Comparison of ENCODE assay signal across 8 cellular contexts in genomic region chr4:190020790-190021717, GRCh38. TPM values are rescaled to one million over a fixed set of nuclear protein-coding genes. Genes with fewer than 3 reads are reported as not detected.
DNase-seq lines count a peak whose midpoint lies in the region; ATAC-seq and TF ChIP-seq lines count a peak whose summit lies in the region.

No MANE protein-coding gene starts in this region.

- peaks cover 15% of the 10 kb centered on the region for H3K4me1 Mint-ChIP-seq in T-helper 2 cell treated with Interferon-gamma antibody and Interleukin-4, amounts not matched to agents 5 μg/mL and 100 μg/mL, for 36 hours (ENCODE audit: low read depth)

- no peak for TF ChIP-seq POLR2A in GM18505 (IDR thresholded peaks at IDR 0.05; ENCODE audit: borderline replicate concordance, extremely low read depth, insufficient read depth, insufficient read length)

- peak overlapping the region; percentile 9 to 21 for H3K4me3 ChIP-seq in esophagus (ENCODE audit: low read depth in 1 of 2, low read length in 2 of 2)
- peak overlapping the region; percentile 32 for H3K4me3 ChIP-seq in neuron (ENCODE audit: low read length)

- H3K27ac ChIP-seq in esophagus (ENCODE audit: low read depth in 2 of 2, low read length in 1 of 2) = no peak overlapping the region

- peak overlapping the region; percentile 55 for H3K27ac Mint-ChIP-seq in T-helper 2 cell treated with Interferon-gamma antibody and Interleukin-4, amounts not matched to agents 5 μg/mL and 100 μg/mL, for 36 hours

- peak; percentile 51 for DNase-seq in EH (ENCODE audit: low read depth)
- DNase-seq in T-helper 2 cell treated with Interferon-gamma antibody and Interleukin-4, amounts not matched to agents 5 μg/mL and 100 μg/mL, for 36 hours (ENCODE audit: low spot score) = no peak
- DNase-seq in amniotic stem cell (lab: John Stamatoyannopoulos, UW) = no peak
- DNase-seq in SKM-1 (lab: John Stamatoyannopoulos, UW; ENCODE audit: unreplicated experiment) = no peak
- DNase-seq in cortex of kidney (lab: John Stamatoyannopoulos, UW) = no peak

- no peak for ATAC-seq in GM18505 (IDR thresholded peaks at IDR 0.05; ENCODE audit: unreplicated experiment)

- no peak overlapping the region for H2AFZ ChIP-seq in neuron (ENCODE audit: low read depth, low read length)

- no peaks in the 10 kb centered on the region for H3K9me3 Mint-ChIP-seq in T-helper 2 cell treated with Interferon-gamma antibody and Interleukin-4, amounts not matched to agents 5 μg/mL and 100 μg/mL, for 36 hours

- peak overlapping the region; percentile 61 for H3K4me3 Mint-ChIP-seq in T-helper 2 cell treated with Interferon-gamma antibody and Interleukin-4, amounts not matched to agents 5 μg/mL and 100 μg/mL, for 36 hours

- H3K27me3 Mint-ChIP-seq in T-helper 2 cell treated with Interferon-gamma antibody and Interleukin-4, amounts not matched to agents 5 μg/mL and 100 μg/mL, for 36 hours (ENCODE audit: low read depth) = peaks cover 55% of the 10 kb centered on the region

- 7 to 8% methylated on average over 50 to 55 of the region's 55 CpGs for WGBS in esophagus, 2 donors

- H3K36me3 ChIP-seq in esophagus (ENCODE audit: control insufficient read depth in 2 of 2, insufficient read depth in 2 of 2, low read length in 1 of 2) (no peaks in the 10 kb centered on the region), neuron (ENCODE audit: insufficient read depth, low read length) (no peaks in the 10 kb centered on the region)

- peaks cover 25 to 26% of the 10 kb centered on the region in 2 donors for H3K27me3 ChIP-seq in esophagus (ENCODE audit: control insufficient read depth in 1 of 2, insufficient read depth in 2 of 2, low read length in 2 of 2)
- peaks cover 56% of the 10 kb centered on the region for H3K27me3 ChIP-seq in neuron (ENCODE audit: insufficient read depth, low read length)

- peaks cover 2 to 14% of the 10 kb centered on the region in 2 donors for H3K9me3 ChIP-seq in esophagus (ENCODE audit: control insufficient read depth in 2 of 2, insufficient read depth in 1 of 2, low read depth in 1 of 2, low read length in 1 of 2)
- no peaks in the 10 kb centered on the region for H3K9me3 ChIP-seq in neuron (ENCODE audit: low read length)

- H3K4me1 ChIP-seq in esophagus (ENCODE audit: control insufficient read depth in 2 of 2, insufficient read depth in 2 of 2, low read length in 1 of 2) = peaks cover 10 to 15% of the 10 kb centered on the region in 2 donors
- peaks cover 5% of the 10 kb centered on the region for H3K4me1 ChIP-seq in neuron (ENCODE audit: insufficient read depth, low read length)

- H3K36me3 Mint-ChIP-seq in T-helper 2 cell treated with Interferon-gamma antibody and Interleukin-4, amounts not matched to agents 5 μg/mL and 100 μg/mL, for 36 hours (ENCODE audit: low read depth) = peaks cover 5% of the 10 kb centered on the region

RNA-seq across cellular contexts. Expression of gene FRG2, which starts 6.0 kb away (rescaled TPM):
- polyA plus RNA-seq in esophagus = not detected

RNA-seq across cellular contexts. Expression of gene DBET, which starts 43.2 kb away (rescaled TPM):
- not detected for polyA plus RNA-seq in esophagus
